ENCODE assay signal across 10 cellular contexts in genomic region chr2:217797661-217798069, GRCh38.
DNase-seq lines count a peak whose midpoint lies in the region; ATAC-seq and TF ChIP-seq lines count a peak whose summit lies in the region.
"Had no signal": no experiment of that assay in that cellular context is flagged by ENCODE, and none has a peak within 500 bp of the region (broad histone marks: within the 10 kb centered on the region; RNA-seq: fewer than 3 reads in every experiment).

No MANE protein-coding gene starts in this region.

- DNase-seq in activated T-cell treated with anti-CD3 and anti-CD28 coated beads, Interleukin-2, amount 50 U/mL, for 24 hours = peak; percentile 25
- DNase-seq in activated T-cell treated with anti-CD3 and anti-CD28 coated beads, Interleukin-2, amount 50 U/mL, for 48 hours = no peak
- DNase-seq in RWPE2 (ENCODE audit: low spot score) (no peak), upper lobe of left lung (peak in 1 of 2 donors; percentile 61), CD1c-positive myeloid dendritic cell (ENCODE audit: extremely low spot score) (no peak)
- no peak for DNase-seq in activated CD4-positive, alpha-beta T cell treated with anti-CD3 and anti-CD28 coated beads for 4 hours

- TF ChIP-seq RAD21 in liver (IDR thresholded peaks at IDR 0.05) = no peak

- H3K4me1 ChIP-seq in RWPE2 (ENCODE audit: insufficient read depth, poor library complexity, severe bottlenecking) (peaks cover 5% of the 10 kb centered on the region), liver (ENCODE audit: control insufficient read depth in 4 of 4, insufficient read depth in 4 of 4, low read length in 3 of 4) (no peaks in the 10 kb centered on the region), upper lobe of left lung (peaks cover 11 to 20% (median 16%) of the 10 kb centered on the region in 4 donors)

- no peak for TF ChIP-seq POLR2A in upper lobe of left lung (IDR thresholded peaks at IDR 0.05)

- no peak overlapping the region for H3K9ac ChIP-seq in liver (ENCODE audit: low read depth in 1 of 2, low read length in 2 of 2)

- ATAC-seq in RWPE2 (ENCODE audit: low read depth) (peak; percentile 49; the same call in 2 of the 3 replicates), upper lobe of left lung (ENCODE audit: low FRiP score in 2 of 2) (no peak), GM21619 (IDR thresholded peaks at IDR 0.05; ENCODE audit: unreplicated experiment) (no peak)
- ATAC-seq: stimulated activated naive CD8-positive, alpha-beta T cell treated with anti-CD3 and anti-CD28 coated beads, Interleukin-15, amount 100 ng/mL, for 72 hours had no signal

- H3K27me3 Mint-ChIP-seq in activated T-cell treated with anti-CD3 and anti-CD28 coated beads, Interleukin-2, amount 50 U/mL, for 24 hours = no peaks in the 10 kb centered on the region
- H3K27me3 Mint-ChIP-seq: B cell; stimulated activated naive CD8-positive, alpha-beta T cell treated with anti-CD3 and anti-CD28 coated beads, Interleukin-15, amount 100 ng/mL, for 72 hours had no signal

- no peak overlapping the region for H3K4me3 ChIP-seq in RWPE2 (ENCODE audit: severe bottlenecking)
- H3K4me3 ChIP-seq in liver (ENCODE audit: low read depth in 1 of 3, low read length in 3 of 3) = no peak overlapping the region
- H3K4me3 ChIP-seq in upper lobe of left lung = no peak overlapping the region

- no peaks in the 10 kb centered on the region for H3K9me3 ChIP-seq in RWPE2 (ENCODE audit: severe bottlenecking)
- H3K9me3 ChIP-seq in liver (ENCODE audit: control insufficient read depth in 4 of 4, low read length in 3 of 4) = no peaks in the 10 kb centered on the region
- no peaks in the 10 kb centered on the region for H3K9me3 ChIP-seq in upper lobe of left lung

- no peaks in the 10 kb centered on the region for H3K4me1 Mint-ChIP-seq in activated T-cell treated with anti-CD3 and anti-CD28 coated beads, Interleukin-2, amount 50 U/mL, for 24 hours (ENCODE audit: low read depth)

- TF ChIP-seq CTCF in RWPE2 (IDR thresholded peaks at IDR 0.05; ENCODE audit: poor library complexity, severe bottlenecking) (no peak), liver (IDR thresholded peaks at IDR 0.05; ENCODE audit: low read depth, low read length, missing input control) (no peak), upper lobe of left lung (IDR thresholded peaks at IDR 0.05) (no peak)

- H3K36me3 ChIP-seq in RWPE2 (ENCODE audit: low read depth) (no peaks in the 10 kb centered on the region), liver (ENCODE audit: control insufficient read depth in 4 of 4, insufficient read depth in 3 of 4, low read depth in 1 of 4, low read length in 3 of 4) (peaks cover 0 to 9% (median 5%) of the 10 kb centered on the region in 4 donors), upper lobe of left lung (peaks cover 3 to 34% (median 15%) of the 10 kb centered on the region in 4 donors)

- H3K4me3 Mint-ChIP-seq in activated T-cell treated with anti-CD3 and anti-CD28 coated beads, Interleukin-2, amount 50 U/mL, for 24 hours = no peak overlapping the region
- H3K4me3 Mint-ChIP-seq: B cell; stimulated activated naive CD8-positive, alpha-beta T cell treated with anti-CD3 and anti-CD28 coated beads, Interleukin-15, amount 100 ng/mL, for 72 hours had no signal

- H3K27ac ChIP-seq in RWPE2 (ENCODE audit: poor library complexity, severe bottlenecking) (no peak overlapping the region), liver (ENCODE audit: low read depth in 1 of 2, low read length in 2 of 2) (peak overlapping the region; percentile 53 to 55), upper lobe of left lung (peak overlapping the region; percentile 15 to 60 (median 42))

- no peak overlapping the region for H3K27ac Mint-ChIP-seq in activated T-cell treated with anti-CD3 and anti-CD28 coated beads, Interleukin-2, amount 50 U/mL, for 24 hours
- H3K27ac Mint-ChIP-seq: B cell; stimulated activated naive CD8-positive, alpha-beta T cell treated with anti-CD3 and anti-CD28 coated beads, Interleukin-15, amount 100 ng/mL, for 72 hours had no signal

- H3K36me3 Mint-ChIP-seq in activated T-cell treated with anti-CD3 and anti-CD28 coated beads, Interleukin-2, amount 50 U/mL, for 24 hours (ENCODE audit: low read depth) = no peaks in the 10 kb centered on the region

- TF ChIP-seq EP300 in upper lobe of left lung (IDR thresholded peaks at IDR 0.05) = no peak

- H3K27me3 ChIP-seq in RWPE2 (ENCODE audit: insufficient read depth, poor library complexity, severe bottlenecking) (no peaks in the 10 kb centered on the region), liver (ENCODE audit: control insufficient read depth in 4 of 4, insufficient read depth in 4 of 4, low read length in 3 of 4) (no peaks in the 10 kb centered on the region), upper lobe of left lung (no peaks in the 10 kb centered on the region)

- 43% methylated on average over 8 of the region's 8 CpGs for WGBS in liver
- WGBS in upper lobe of left lung, 2 donors = 52 to 85% methylated on average over 3 to 8 of the region's 8 CpGs

- H3K9me3 Mint-ChIP-seq in activated T-cell treated with anti-CD3 and anti-CD28 coated beads, Interleukin-2, amount 50 U/mL, for 24 hours = no peaks in the 10 kb centered on the region
- H3K9me3 Mint-ChIP-seq: stimulated activated naive CD8-positive, alpha-beta T cell treated with anti-CD3 and anti-CD28 coated beads, Interleukin-15, amount 100 ng/mL, for 72 hours had no signal

TF ChIP-seq in liver, 16 proteins besides CTCF, POLR2A, EP300 and RAD21:
- TF ChIP-seq RXRA (IDR thresholded peaks at IDR 0.05) (peak in 1 of 2 donors; percentile 48), MAX (IDR thresholded peaks at IDR 0.05) (no peak), HNF4A (conservative IDR thresholded peaks at IDR 0.05) (peak in 1 of 2 donors; percentile 23)
